Comparison of ENCODE assay signal across 10 cellular contexts in genomic region chr20:39986231-39986904, GRCh38.
DNase-seq lines count a peak whose midpoint lies in the region; ATAC-seq and TF ChIP-seq lines count a peak whose summit lies in the region.
"Had no signal": no experiment of that assay in that cellular context is flagged by ENCODE, and none has a peak within 500 bp of the region (broad histone marks: within the 10 kb centered on the region; RNA-seq: fewer than 3 reads in every experiment).

No MANE protein-coding gene starts in this region.

- DNase-seq in NCI-H2227 treated with DMSO at 0.1 percent for 48 hours (lab: John Stamatoyannopoulos, UW) = peak; percentile 88
- peak; percentile 70 for DNase-seq in mucosa of gallbladder (ENCODE audit: low spot score)
- DNase-seq in activated T-helper 2 cell treated with anti-CD3 and anti-CD28 coated beads, Interferon-gamma antibody, Interleukin-2, Interleukin-4, amounts not matched to agents 10 μg/mL and 5 μg/mL and 100 μg/mL, durations not matched to agents 14 hours and 24 hours and 36 hours (ENCODE audit: low spot score) = no peak
- DNase-seq: stimulated activated CD4-positive, alpha-beta T cell treated with anti-CD3 and anti-CD28 coated beads, Interleukin-1b, Interleukin-23, amount 100 ng/mL, for 48 hours had no signal

- intact Hi-C loops in activated T-helper 2 cell treated with anti-CD3 and anti-CD28 coated beads, Interferon-gamma antibody, Interleukin-2, Interleukin-4, amounts not matched to agents 10 μg/mL and 5 μg/mL and 100 μg/mL, durations not matched to agents 14 hours and 24 hours and 36 hours (cut with micrococcal nuclease) = no loop called here

- H3K4me1 Mint-ChIP-seq in activated T-helper 2 cell treated with anti-CD3 and anti-CD28 coated beads, Interferon-gamma antibody, Interleukin-2, Interleukin-4, amounts not matched to agents 10 μg/mL and 5 μg/mL and 100 μg/mL, durations not matched to agents 14 hours and 24 hours and 36 hours (ENCODE audit: low read depth) = no peaks in the 10 kb centered on the region

- H3K36me3 Mint-ChIP-seq in activated T-helper 2 cell treated with anti-CD3 and anti-CD28 coated beads, Interferon-gamma antibody, Interleukin-2, Interleukin-4, amounts not matched to agents 10 μg/mL and 5 μg/mL and 100 μg/mL, durations not matched to agents 14 hours and 24 hours and 36 hours (ENCODE audit: low read depth) = no peaks in the 10 kb centered on the region

- ATAC-seq in esophagus mucosa (peak; percentile 72), HG03354 (IDR thresholded peaks at IDR 0.05; ENCODE audit: poor library complexity, severe bottlenecking, unreplicated experiment) (no peak), GM18873 (IDR thresholded peaks at IDR 0.05; ENCODE audit: low FRiP score, unreplicated experiment) (no peak), HG03196 (IDR thresholded peaks at IDR 0.05; ENCODE audit: unreplicated experiment) (no peak)

- H3K27ac ChIP-seq in 22Rv1 = peak overlapping the region; percentile 49

- H3K27me3 Mint-ChIP-seq in activated T-helper 2 cell treated with anti-CD3 and anti-CD28 coated beads, Interferon-gamma antibody, Interleukin-2, Interleukin-4, amounts not matched to agents 10 μg/mL and 5 μg/mL and 100 μg/mL, durations not matched to agents 14 hours and 24 hours and 36 hours (ENCODE audit: low read depth) = no peaks in the 10 kb centered on the region

- no peak for TF ChIP-seq CTCF in 22Rv1 (IDR thresholded peaks at IDR 0.05)

- no peak overlapping the region for H3K27ac Mint-ChIP-seq in activated T-helper 2 cell treated with anti-CD3 and anti-CD28 coated beads, Interferon-gamma antibody, Interleukin-2, Interleukin-4, amounts not matched to agents 10 μg/mL and 5 μg/mL and 100 μg/mL, durations not matched to agents 14 hours and 24 hours and 36 hours
- H3K27ac Mint-ChIP-seq: activated T-helper 1 cell treated with anti-CD3 and anti-CD28 coated beads, Interleukin-12 subunit alpha, Interleukin-12 subunit beta, Interleukin-2, Interleukin-4 antibody, amounts not matched to agents 30 ng/mL and 10 ng/mL and 1 ng/mL, durations not matched to agents 14 hours and 24 hours and 36 hours had no signal

- peaks cover 11% of the 10 kb centered on the region for H3K9me3 Mint-ChIP-seq in activated T-helper 2 cell treated with anti-CD3 and anti-CD28 coated beads, Interferon-gamma antibody, Interleukin-2, Interleukin-4, amounts not matched to agents 10 μg/mL and 5 μg/mL and 100 μg/mL, durations not matched to agents 14 hours and 24 hours and 36 hours

- no peak overlapping the region for H3K4me3 Mint-ChIP-seq in activated T-helper 2 cell treated with anti-CD3 and anti-CD28 coated beads, Interferon-gamma antibody, Interleukin-2, Interleukin-4, amounts not matched to agents 10 μg/mL and 5 μg/mL and 100 μg/mL, durations not matched to agents 14 hours and 24 hours and 36 hours (ENCODE audit: low read depth)
- H3K4me3 Mint-ChIP-seq: activated T-helper 1 cell treated with anti-CD3 and anti-CD28 coated beads, Interleukin-12 subunit alpha, Interleukin-12 subunit beta, Interleukin-2, Interleukin-4 antibody, amounts not matched to agents 30 ng/mL and 10 ng/mL and 1 ng/mL, durations not matched to agents 14 hours and 24 hours and 36 hours had no signal
